In the genomic region with DNA sequence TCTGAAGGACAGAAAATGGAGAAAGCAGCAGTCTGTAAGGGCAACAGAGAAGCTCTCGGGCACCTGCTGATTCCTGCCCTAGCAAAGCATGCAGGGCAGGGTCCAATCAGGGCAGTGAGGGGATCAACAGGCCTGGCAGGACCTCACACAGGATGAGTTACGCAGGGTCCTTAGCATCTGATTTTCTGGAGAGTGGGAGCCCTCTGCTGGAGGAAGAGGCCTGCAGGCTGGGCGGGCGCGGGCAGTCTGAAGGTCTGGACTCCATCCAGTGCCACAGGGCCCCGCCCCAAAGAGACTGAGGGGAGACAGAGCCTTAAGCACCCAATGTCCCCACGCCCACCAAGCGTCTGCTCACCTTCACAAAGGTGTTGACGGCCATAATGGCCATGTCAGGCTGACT, we compare ENCODE assay signal across 8 cellular contexts. TPM values are rescaled to one million over a fixed set of nuclear protein-coding genes. Genes with fewer than 3 reads are reported as not detected.
DNase-seq lines count a peak whose midpoint lies in the region; ATAC-seq, FAIRE-seq and TF ChIP-seq lines count a peak whose summit lies in the region.

No MANE protein-coding gene starts in this region.

- H3K4me2 ChIP-seq in GM12878 (ENCODE audit: control insufficient read depth, insufficient read depth): no peak overlapping the region

- no TSS peak for BruUV-seq in GM12878 (replicated peaks; lab: Mats Ljungman, UMichigan)

- intact Hi-C loops in GM12878 (cut with micrococcal nuclease; ENCODE audit: unreplicated experiment): no loop called here

- TF ChIP-seq EP300 in GM12878 (IDR thresholded peaks at IDR 0.05; ENCODE audit: borderline replicate concordance in 1 of 2, control insufficient read depth in 1 of 2, low read depth in 2 of 2, low read length in 2 of 2) (no peak), upper lobe of left lung (IDR thresholded peaks at IDR 0.05) (no peak)

- RAD21 ChIA-PET in GM12878 (lab: Charles Lee; ENCODE audit: unreplicated experiment): no interaction called here

- CTCF ChIA-PET in AG04449 (lab: Yijun Ruan, JAX): interaction anchor here (0.8 to 3.9 kb wide), 19 partner anchors 8 to 89 kb away, joined by 3 to 48 read pairs (median 7); a partner anchor contains a TSS
- CTCF ChIA-PET in GM12878 (lab: Yijun Ruan, JAX): interaction anchor here (1.0 kb wide), 1 partner anchor 165 kb away, joined by 3 read pairs; no protein-coding TSS in a partner anchor

- no peaks in the 10 kb centered on the region for H4K20me1 ChIP-seq in GM12878 (ENCODE audit: control insufficient read depth, insufficient read depth)

- no peak overlapping the region for H3K9ac ChIP-seq in GM12878 (ENCODE audit: control insufficient read depth, insufficient read depth, low read length)

- peak; percentile 81 for TF ChIP-seq CTCF in AG04449 (IDR thresholded peaks at IDR 0.05; ENCODE audit: insufficient read depth, low read length, missing control alignments)
- peak in 2 of 3 experiments; percentile 22 to 28; a peak in 1 of 6 replicates for TF ChIP-seq CTCF in GM12878 (IDR thresholded peaks at IDR 0.05 in 2 of 3, conservative IDR thresholded peaks at IDR 0.05 in 1 of 3; ENCODE audit: control insufficient read depth in 2 of 3, extremely low read depth in 1 of 3, insufficient read depth in 1 of 3, low read depth in 3 of 3, low read length in 3 of 3)
- TF ChIP-seq CTCF in upper lobe of left lung (IDR thresholded peaks at IDR 0.05): peak in 5 of 6 experiments; percentile 14 to 60 (median 46)

- peak; percentile 31; the same call in 1 of the 3 replicates for ATAC-seq in GM12878
- ATAC-seq in upper lobe of left lung (ENCODE audit: low FRiP score in 2 of 2): peak; percentile 49 to 52
- ATAC-seq in GM21825 (IDR thresholded peaks at IDR 0.05; ENCODE audit: unreplicated experiment): no peak
- no peak for ATAC-seq in GM21737 (IDR thresholded peaks at IDR 0.05; ENCODE audit: unreplicated experiment)

- H3K4me3 ChIP-seq in AG04449 (ENCODE audit: low read depth, low read length) (no peak overlapping the region), GM12878 (no peak overlapping the region), upper lobe of left lung (no peak overlapping the region)

- no peak for FAIRE-seq in GM12878 (lab: Jason Lieb, UNC)

- no peak for TF ChIP-seq RAD21 in GM12878 (IDR thresholded peaks at IDR 0.05; ENCODE audit: insufficient read depth, low read depth, low read length)

- POLR2A ChIA-PET in AG04449 (lab: Yijun Ruan, JAX) (no interaction called here), GM12878 (lab: Charles Lee) (interaction anchor here (0.5 kb wide), 1 partner anchor 125 kb away, joined by 3 read pairs; no protein-coding TSS in a partner anchor)

- H3K36me3 ChIP-seq in GM12878 (ENCODE audit: control insufficient read depth in 2 of 2, insufficient read depth in 2 of 2, low read length in 1 of 2) (peaks cover 29 to 30% of the 10 kb centered on the region in 2 experiments), upper lobe of left lung (peaks cover 20 to 67% (median 51%) of the 10 kb centered on the region in 4 donors)

- no peak overlapping the region for H3K27ac ChIP-seq in GM12878 (ENCODE audit: control insufficient read depth, insufficient read depth)
- no peak overlapping the region for H3K27ac ChIP-seq in upper lobe of left lung

- WGBS in GM12878 (ENCODE audit: insufficient coverage, insufficient replicate concordance, low lambda C conversion rate, missing lambda C conversion rate): 93% methylated on average over 8 of the region's 9 CpGs
- WGBS in upper lobe of left lung, 2 donors: 61 to 64% methylated on average over 8 to 9 of the region's 9 CpGs

- no peaks in the 10 kb centered on the region for H3K79me2 ChIP-seq in GM12878 (ENCODE audit: control insufficient read depth, insufficient read depth, low read length)

- H3K9me3 ChIP-seq in GM12878 (replicated peaks; ENCODE audit: control insufficient read depth, insufficient read depth, low read length): no peaks in the 10 kb centered on the region
- H3K9me3 ChIP-seq in upper lobe of left lung: no peaks in the 10 kb centered on the region

- in situ Hi-C loops in GM12878 (cut with MboI): no loop called here

- no peak for DNase-seq in AG04449 (ENCODE audit: low read depth, low spot score)
- peak in 43 of 76 experiments; percentile 4 to 63 (median 33) for DNase-seq in HUDEP-2 (lab: John Stamatoyannopoulos, UW; ENCODE audit: unreplicated experiment in 76 of 76)
- DNase-seq in GM12878 (ENCODE audit: low read depth, low spot score): no peak
- peak; percentile 84 for DNase-seq in iPS-NIHi7 (ENCODE audit: extremely low spot score)
- no peak for DNase-seq in upper lobe of left lung
- DNase-seq in NCI-H526 treated with DMSO at 0.1 percent for 48 hours (lab: John Stamatoyannopoulos, UW): no peak

- H3K27me3 ChIP-seq in GM12878 (replicated peaks in 1 of 2; ENCODE audit: control insufficient read depth in 2 of 2, insufficient read depth in 2 of 2, low read length in 1 of 2) (no peaks in the 10 kb centered on the region), upper lobe of left lung (no peaks in the 10 kb centered on the region)

- no peak overlapping the region for H2AFZ ChIP-seq in GM12878 (ENCODE audit: control insufficient read depth, low read depth, low read length)

- TF ChIP-seq POLR2A in GM12878 (IDR thresholded peaks at IDR 0.05; ENCODE audit: low read depth, low read length) (no peak), upper lobe of left lung (IDR thresholded peaks at IDR 0.05) (no peak)

- SMC1A ChIA-PET in GM12878 (lab: Charles Lee; ENCODE audit: uncharacterized antibody, unreplicated experiment): no interaction called here

- peaks cover 8% of the 10 kb centered on the region for H3K4me1 ChIP-seq in GM12878 (ENCODE audit: control insufficient read depth, insufficient read depth, low read length)
- H3K4me1 ChIP-seq in upper lobe of left lung: peaks cover 4 to 9% (median 5%) of the 10 kb centered on the region in 4 donors

TF ChIP-seq in GM12878, 131 proteins besides CTCF, POLR2A, EP300 and RAD21 (continues in another document):
- no peak for TF ChIP-seq MYC (IDR thresholded peaks at IDR 0.05; ENCODE audit: insufficient read depth, insufficient read length, insufficient replicate concordance, low read length, severe bottlenecking)

RNA-seq across cellular contexts. Expression of a gene that starts 28.9 kb away (rescaled TPM):
- 58.7 and 64.4 TPM in 2 replicates for total RNA-seq in GM12878 (2013; cell fraction: nucleolus; rRNA removed)
- total RNA-seq in GM12878 (2014; rRNA removed) (73.0 and 90.1 TPM in 2 replicates), GM12878 (2014; rRNA removed; fragmentation: Illumina TruSeq; extraction: Trizol) (30.0 and 36.1 TPM in 2 replicates), GM12878 (2021) (87.6 and 91.5 TPM in 2 replicates), upper lobe of left lung (100 to 1,000 TPM in 1 of 6 donors, 10 to 100 TPM in 5; 44.7 to 162 (median 80.7) TPM)
- 19.8 TPM for polyA plus RNA-seq in GM12878 (2011; ENCODE audit: low read depth)
- polyA plus RNA-seq in GM12878 (2011; rRNA removed) (32.2 and 59.4 TPM in 2 replicates), GM12878 (2014; fragmentation: Illumina TruSeq; extraction: Trizol) (21.4 and 56.1 TPM in 2 replicates), GM12878 (2014; fragmentation: Nextera tagmentation; extraction: Ambion mirVana) (1 to 10 TPM; 2.1 to 5.0 TPM), GM12878 (2014; rRNA removed) (54.9 and 66.6 TPM in 2 replicates), GM12878 (2016; fragmentation: Nextera tagmentation; extraction: Ambion mirVana) (10 to 100 TPM; 89.1 to 98.6 TPM)
- polyA plus RNA-seq in GM12878 (2011; cell fraction: cytosol; rRNA removed): 69.1 and 75.3 TPM in 2 replicates
- 110 and 152 TPM in 2 replicates for polyA plus RNA-seq in GM12878 (2011; cell fraction: nucleus; rRNA removed)
- 35.8 and 37.7 TPM in 2 replicates for polyA plus RNA-seq in GM12878 (2012)
- 137 and 178 TPM in 2 replicates for polyA minus RNA-seq in GM12878 (2011; rRNA and poly(A)+ RNA removed)
- polyA minus RNA-seq in GM12878 (2011; cell fraction: cytosol; rRNA and poly(A)+ RNA removed): 57.7 and 67.1 TPM in 2 replicates
- 47.6 and 76.1 TPM in 2 replicates for polyA minus RNA-seq in GM12878 (2011; cell fraction: nucleus; rRNA and poly(A)+ RNA removed)

RNA-seq across cellular contexts. Expression of a gene that starts 44.0 kb away (rescaled TPM):
- total RNA-seq in GM12878 (2013; cell fraction: nucleolus; rRNA removed): not detected in 2 replicates
- total RNA-seq in GM12878 (2014; rRNA removed) (0.27 TPM in 1 of 2 replicates, not detected in the other), GM12878 (2014; rRNA removed; fragmentation: Illumina TruSeq; extraction: Trizol) (not detected in 2 replicates), GM12878 (2021) (0.32 and 0.46 TPM in 2 replicates), upper lobe of left lung (10 to 100 TPM in 1 of 6 donors, 1 to 10 TPM in 5; 1.2 to 33.5 (median 2.0) TPM)
- not detected for polyA plus RNA-seq in GM12878 (2011; ENCODE audit: low read depth)
- polyA plus RNA-seq in GM12878 (2011; rRNA removed) (0.12 TPM in 1 of 2 replicates, not detected in the other), GM12878 (2014; fragmentation: Illumina TruSeq; extraction: Trizol) (not detected in 2 replicates), GM12878 (2014; fragmentation: Nextera tagmentation; extraction: Ambion mirVana) (not detected), GM12878 (2014; rRNA removed) (not detected in 2 replicates), GM12878 (2016; fragmentation: Nextera tagmentation; extraction: Ambion mirVana) (under 1 TPM; 0.17 to 0.24 TPM)
- 0.10 and 0.33 TPM in 2 replicates for polyA plus RNA-seq in GM12878 (2011; cell fraction: cytosol; rRNA removed)
- polyA plus RNA-seq in GM12878 (2011; cell fraction: nucleus; rRNA removed): 0.51 and 0.92 TPM in 2 replicates
- polyA plus RNA-seq in GM12878 (2012): 0.31 and 0.35 TPM in 2 replicates
- polyA minus RNA-seq in GM12878 (2011; rRNA and poly(A)+ RNA removed): not detected in 2 replicates
- polyA minus RNA-seq in GM12878 (2011; cell fraction: cytosol; rRNA and poly(A)+ RNA removed): not detected in 2 replicates
- not detected in 2 replicates for polyA minus RNA-seq in GM12878 (2011; cell fraction: nucleus; rRNA and poly(A)+ RNA removed)

RNA-seq across cellular contexts. Expression of a gene that starts 53.0 kb away (rescaled TPM):
- total RNA-seq in GM12878 (2013; cell fraction: nucleolus; rRNA removed): not detected in 2 replicates
- not detected in 2 replicates for total RNA-seq in GM12878 (2014; rRNA removed)
- total RNA-seq in GM12878 (2014; rRNA removed; fragmentation: Illumina TruSeq; extraction: Trizol): not detected in 2 replicates
- total RNA-seq in GM12878 (2021): 0.13 and 0.43 TPM in 2 replicates
- polyA plus RNA-seq in GM12878 (2011; ENCODE audit: low read depth): not detected
- not detected in 2 replicates for polyA plus RNA-seq in GM12878 (2011; rRNA removed)
- 0.07 TPM in 1 of 2 replicates, not detected in the other for polyA plus RNA-seq in GM12878 (2011; cell fraction: cytosol; rRNA removed)
- 0.13 and 0.28 TPM in 2 replicates for polyA plus RNA-seq in GM12878 (2011; cell fraction: nucleus; rRNA removed)
- polyA plus RNA-seq in GM12878 (2012): 0.12 and 0.25 TPM in 2 replicates
- not detected in 2 replicates for polyA plus RNA-seq in GM12878 (2014; fragmentation: Illumina TruSeq; extraction: Trizol)
- polyA plus RNA-seq in GM12878 (2014; fragmentation: Nextera tagmentation; extraction: Ambion mirVana): not detected
- polyA plus RNA-seq in GM12878 (2014; rRNA removed): 0.03 and 0.06 TPM in 2 replicates
- polyA plus RNA-seq in GM12878 (2016; fragmentation: Nextera tagmentation; extraction: Ambion mirVana): not detected
- polyA minus RNA-seq in GM12878 (2011; rRNA and poly(A)+ RNA removed): not detected in 2 replicates
- not detected in 2 replicates for polyA minus RNA-seq in GM12878 (2011; cell fraction: cytosol; rRNA and poly(A)+ RNA removed)
- polyA minus RNA-seq in GM12878 (2011; cell fraction: nucleus; rRNA and poly(A)+ RNA removed): not detected in 2 replicates
- total RNA-seq in upper lobe of left lung: 10 to 100 TPM; 14.4 to 63.4 (median 36.1) TPM

Comparison
In these comparisons a context has a peak if more than half of its experiments do, and no peak if none do; other contexts are left out.
1. DNase-seq: peak in HUDEP-2 (43 of 76) and iPS-NIHi7 (single experiment); none in AG04449 (single experiment), GM12878 (single experiment), upper lobe of left lung (0 of 2) and NCI-H526 treated with DMSO at 0.1 percent for 48 hours (single experiment).
2. CTCF ChIP-seq: peak in every context shown above with its lines; median percentile 81 in AG04449; 46 in upper lobe of left lung; 25 in GM12878.
3. ATAC-seq: peak in GM12878 (single experiment) and upper lobe of left lung (2 of 2); none in GM21825 (single experiment) and GM21737 (single experiment).
4. RNA of a gene that starts 53.0 kb away (total RNA-seq): 14.4 to 63.4 TPM in upper lobe of left lung; 0.13 to 0.43 TPM in GM12878; every median in the first group is over 10 times any median in the second.